In the genomic region with DNA sequence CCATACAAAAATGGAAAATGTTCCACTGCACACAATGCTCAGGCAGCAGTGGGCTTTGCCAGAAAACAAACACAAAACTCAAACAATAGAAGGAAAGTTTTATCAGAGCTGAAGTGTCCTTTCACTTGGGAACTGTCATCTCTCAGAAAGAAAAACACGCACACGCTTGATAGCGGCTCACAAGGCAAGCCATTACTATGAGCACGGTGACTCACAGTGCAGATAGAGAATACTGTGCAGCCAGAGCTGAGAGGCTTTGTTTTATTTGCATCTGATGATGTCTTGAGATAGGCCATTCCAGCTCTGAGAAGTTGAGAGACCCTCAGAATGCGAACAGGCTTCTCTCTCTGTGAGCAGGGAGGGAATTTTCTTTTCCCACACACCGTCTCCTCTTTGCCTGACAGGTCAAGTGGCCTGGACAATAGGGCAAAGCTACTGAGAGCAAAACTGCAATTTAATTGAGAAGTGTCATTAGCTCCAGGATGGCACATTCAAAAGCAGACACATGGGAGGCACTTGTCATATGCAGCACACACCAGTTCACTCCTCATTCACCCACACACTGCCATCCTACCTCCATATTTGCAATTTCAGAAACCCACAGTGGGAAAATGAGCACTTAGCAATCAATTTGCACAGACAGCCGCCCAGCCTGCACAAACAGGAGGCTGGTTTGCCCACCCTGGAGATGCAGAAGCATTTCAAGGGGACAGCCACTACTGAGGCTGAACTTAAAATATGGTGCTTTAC, we compare ENCODE assay signal across 17 cellular contexts.
"Had no signal": no experiment of that assay in that cellular context is flagged by ENCODE, and none has a peak within 500 bp of the region (broad histone marks: within the 10 kb centered on the region; RNA-seq: fewer than 3 reads in every experiment).

No MANE protein-coding gene starts in this region.

- H3K27ac ChIP-seq: right lobe of liver, spleen, suprapubic skin, upper lobe of right lung had no signal

- H3K4me3 ChIP-seq: right lobe of liver, spleen, suprapubic skin, upper lobe of right lung had no signal

- H3K9me3 Mint-ChIP-seq: activated CD4-positive, alpha-beta memory T cell treated with anti-CD3 and anti-CD28 coated beads, Interleukin-2, amount 10 ng/mL, durations not matched to agents 7 days and 5 days; T-cell had no signal

- DNase-seq: activated CD4-positive, alpha-beta memory T cell treated with anti-CD3 and anti-CD28 coated beads, Interleukin-2, amount 10 ng/mL, durations not matched to agents 7 days and 5 days; activated CD4-positive, alpha-beta T cell treated with anti-CD3 and anti-CD28 coated beads for 1 hour; activated naive CD4-positive, alpha-beta T cell treated with Interleukin-2 at 50 U/mL for 16 hours; glutamatergic neuron; mesendoderm; occipital lobe; right lobe of liver; spleen; stimulated activated CD4-positive, alpha-beta T cell treated with anti-CD3 and anti-CD28 coated beads, Interleukin-1b, Interleukin-23, amount 100 ng/mL, for 48 hours; stimulated activated naive CD8-positive, alpha-beta T cell treated with anti-CD3 and anti-CD28 coated beads, Interleukin-15, Interleukin-2, amounts not matched to agents 100 U/mL and 50 U/mL, for 24 hours; T-cell; T1000; upper lobe of right lung had no signal

- H3K4me3 Mint-ChIP-seq: activated CD4-positive, alpha-beta memory T cell treated with anti-CD3 and anti-CD28 coated beads, Interleukin-2, amount 10 ng/mL, durations not matched to agents 7 days and 5 days; T-cell had no signal

- H3K27me3 ChIP-seq: right lobe of liver, spleen, suprapubic skin, upper lobe of right lung had no signal

- H3K27ac Mint-ChIP-seq: activated CD4-positive, alpha-beta memory T cell treated with anti-CD3 and anti-CD28 coated beads, Interleukin-2, amount 10 ng/mL, durations not matched to agents 7 days and 5 days; progenitor cell of endocrine pancreas; T-cell had no signal

- ATAC-seq: esophagus mucosa; left lobe of liver; stimulated activated naive CD8-positive, alpha-beta T cell treated with anti-CD3 and anti-CD28 coated beads, Interleukin-15, Interleukin-2, amounts not matched to agents 100 U/mL and 50 U/mL, for 24 hours; T-cell; upper lobe of right lung had no signal

- H3K36me3 ChIP-seq: right lobe of liver, spleen, suprapubic skin, upper lobe of right lung had no signal

- H3K4me1 ChIP-seq: right lobe of liver, spleen, suprapubic skin, upper lobe of right lung had no signal

- H3K4me1 Mint-ChIP-seq: activated CD4-positive, alpha-beta memory T cell treated with anti-CD3 and anti-CD28 coated beads, Interleukin-2, amount 10 ng/mL, durations not matched to agents 7 days and 5 days; T-cell had no signal

- H3K27me3 Mint-ChIP-seq: activated CD4-positive, alpha-beta memory T cell treated with anti-CD3 and anti-CD28 coated beads, Interleukin-2, amount 10 ng/mL, durations not matched to agents 7 days and 5 days had no signal

- H3K36me3 Mint-ChIP-seq: T-cell had no signal

- H3K9me3 ChIP-seq: right lobe of liver, spleen, suprapubic skin, upper lobe of right lung had no signal
